In the genomic region with DNA sequence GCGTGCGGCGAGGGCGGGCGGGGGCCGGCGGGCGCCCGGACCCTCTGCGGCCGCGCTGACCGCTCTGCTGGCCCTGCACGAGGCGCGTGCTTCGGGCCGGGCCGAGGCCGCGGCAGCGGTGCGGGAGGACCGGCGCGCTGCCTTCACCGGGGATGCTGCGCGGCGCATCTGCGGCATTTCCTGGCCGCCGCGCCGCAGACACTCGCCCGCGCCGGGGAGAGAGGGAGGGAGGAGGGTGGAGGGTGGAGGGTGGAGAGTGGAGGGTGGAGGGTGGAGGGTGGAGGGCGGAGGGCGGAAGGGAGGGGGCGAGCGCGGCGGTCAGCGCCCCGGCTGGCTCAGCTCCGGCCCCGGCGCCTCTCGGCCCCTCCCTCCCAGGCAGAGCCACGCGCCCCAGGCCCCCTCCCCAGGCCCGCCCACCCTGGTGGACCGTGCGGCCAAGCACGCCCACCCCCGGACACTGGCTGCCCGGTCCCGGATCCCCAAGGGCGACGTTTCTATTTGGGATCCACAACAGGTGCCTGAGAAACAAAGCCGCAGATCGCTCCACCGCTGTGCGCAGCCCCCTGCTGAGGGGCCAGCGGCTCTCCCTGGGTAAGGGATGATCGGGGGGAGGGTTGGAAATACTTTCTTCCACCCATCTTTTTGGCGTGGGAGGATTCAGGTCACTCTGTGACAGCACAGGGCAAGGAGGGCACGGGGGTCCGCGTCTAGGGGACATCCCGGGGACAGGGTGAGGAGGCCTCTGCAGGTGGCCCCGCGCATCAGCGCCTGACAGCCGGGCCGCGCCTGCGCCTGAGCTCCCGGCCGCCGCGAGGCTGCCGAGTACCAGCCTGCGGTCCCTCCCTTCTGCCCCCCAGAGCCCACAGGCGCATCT, we compare ENCODE assay signal across 1 cellular context.
TF ChIP-seq lines count a peak whose summit lies in the region.

No MANE protein-coding gene starts in this region.

TF ChIP-seq in HepG2, 621 proteins besides CTCF, POLR2A, EP300 and RAD21 (continued from another document and continues in another):
- TF ChIP-seq, protein P1, sequence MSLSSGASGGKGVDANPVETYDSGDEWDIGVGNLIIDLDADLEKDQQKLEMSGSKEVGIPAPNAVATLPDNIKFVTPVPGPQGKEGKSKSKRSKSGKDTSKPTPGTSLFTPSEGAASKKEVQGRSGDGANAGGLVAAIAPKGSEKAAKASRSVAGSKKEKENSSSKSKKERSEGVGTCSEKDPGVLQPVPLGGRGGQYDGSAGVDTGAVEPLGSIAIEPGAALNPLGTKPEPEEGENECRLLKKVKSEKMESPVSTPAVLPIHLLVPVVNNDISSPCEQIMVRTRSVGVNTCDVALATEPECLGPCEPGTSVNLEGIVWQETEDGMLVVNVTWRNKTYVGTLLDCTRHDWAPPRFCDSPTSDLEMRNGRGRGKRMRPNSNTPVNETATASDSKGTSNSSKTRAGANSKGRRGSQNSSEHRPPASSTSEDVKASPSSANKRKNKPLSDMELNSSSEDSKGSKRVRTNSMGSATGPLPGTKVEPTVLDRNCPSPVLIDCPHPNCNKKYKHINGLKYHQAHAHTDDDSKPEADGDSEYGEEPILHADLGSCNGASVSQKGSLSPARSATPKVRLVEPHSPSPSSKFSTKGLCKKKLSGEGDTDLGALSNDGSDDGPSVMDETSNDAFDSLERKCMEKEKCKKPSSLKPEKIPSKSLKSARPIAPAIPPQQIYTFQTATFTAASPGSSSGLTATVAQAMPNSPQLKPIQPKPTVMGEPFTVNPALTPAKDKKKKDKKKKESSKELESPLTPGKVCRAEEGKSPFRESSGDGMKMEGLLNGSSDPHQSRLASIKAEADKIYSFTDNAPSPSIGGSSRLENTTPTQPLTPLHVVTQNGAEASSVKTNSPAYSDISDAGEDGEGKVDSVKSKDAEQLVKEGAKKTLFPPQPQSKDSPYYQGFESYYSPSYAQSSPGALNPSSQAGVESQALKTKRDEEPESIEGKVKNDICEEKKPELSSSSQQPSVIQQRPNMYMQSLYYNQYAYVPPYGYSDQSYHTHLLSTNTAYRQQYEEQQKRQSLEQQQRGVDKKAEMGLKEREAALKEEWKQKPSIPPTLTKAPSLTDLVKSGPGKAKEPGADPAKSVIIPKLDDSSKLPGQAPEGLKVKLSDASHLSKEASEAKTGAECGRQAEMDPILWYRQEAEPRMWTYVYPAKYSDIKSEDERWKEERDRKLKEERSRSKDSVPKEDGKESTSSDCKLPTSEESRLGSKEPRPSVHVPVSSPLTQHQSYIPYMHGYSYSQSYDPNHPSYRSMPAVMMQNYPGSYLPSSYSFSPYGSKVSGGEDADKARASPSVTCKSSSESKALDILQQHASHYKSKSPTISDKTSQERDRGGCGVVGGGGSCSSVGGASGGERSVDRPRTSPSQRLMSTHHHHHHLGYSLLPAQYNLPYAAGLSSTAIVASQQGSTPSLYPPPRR (CRISPR knock-in tag; IDR thresholded peaks at IDR 0.05; ENCODE audit: borderline replicate concordance): no peak
- TF ChIP-seq POGZ (CRISPR knock-in tag; IDR thresholded peaks at IDR 0.05) (peak; percentile 56), ELF1 (CRISPR knock-in tag; IDR thresholded peaks at IDR 0.05) (no peak), ZNF468 (CRISPR knock-in tag; IDR thresholded peaks at IDR 0.05) (no peak), ZNF264 (CRISPR knock-in tag; IDR thresholded peaks at IDR 0.05) (peak; percentile 44; the same call in 1 of the 2 replicates), DR1 (CRISPR knock-in tag; IDR thresholded peaks at IDR 0.05) (0 out of 2 replicates have a peak, but pooled peaks have one; percentile 13), KDM3A (CRISPR knock-in tag; IDR thresholded peaks at IDR 0.05; ENCODE audit: low read depth) (no peak), KLF12 (CRISPR knock-in tag; IDR thresholded peaks at IDR 0.05; ENCODE audit: borderline replicate concordance) (peak; percentile 100), ZFY (CRISPR knock-in tag; IDR thresholded peaks at IDR 0.05) (peak; percentile 65), IRX3 (CRISPR knock-in tag; IDR thresholded peaks at IDR 0.05; ENCODE audit: borderline replicate concordance, low read depth) (no peak), FOXJ3 (CRISPR knock-in tag; IDR thresholded peaks at IDR 0.05; ENCODE audit: borderline replicate concordance) (no peak), ZNF33B (CRISPR knock-in tag; IDR thresholded peaks at IDR 0.05) (no peak), CAMTA2 (CRISPR knock-in tag; IDR thresholded peaks at IDR 0.05; ENCODE audit: borderline replicate concordance) (no peak), MIXL1 (CRISPR knock-in tag; IDR thresholded peaks at IDR 0.05) (no peak), ZNF460 (CRISPR knock-in tag; IDR thresholded peaks at IDR 0.05; ENCODE audit: borderline replicate concordance) (no peak), SSRP1 (CRISPR knock-in tag; IDR thresholded peaks at IDR 0.05) (no peak), FOXA1 (IDR thresholded peaks at IDR 0.05) (no peak), FOXA1 (CRISPR knock-in tag; IDR thresholded peaks at IDR 0.05) (no peak), PAF1 (CRISPR knock-in tag; IDR thresholded peaks at IDR 0.05) (no peak), EZH2 (conservative IDR thresholded peaks at IDR 0.05; ENCODE audit: low read depth, low read length) (no peak), ZNF275 (CRISPR knock-in tag; IDR thresholded peaks at IDR 0.05; ENCODE audit: borderline replicate concordance) (0 out of 2 replicates have a peak, but pooled peaks have one; percentile 58), NFYB (CRISPR knock-in tag; IDR thresholded peaks at IDR 0.05) (no peak), TCF7 (IDR thresholded peaks at IDR 0.05; ENCODE audit: low read depth) (no peak), ZSCAN29 (CRISPR knock-in tag; conservative IDR thresholded peaks at IDR 0.05) (no peak), AHR (CRISPR knock-in tag; IDR thresholded peaks at IDR 0.05) (0 out of 2 replicates have a peak, but pooled peaks have one; percentile 31), YEATS2 (CRISPR knock-in tag; IDR thresholded peaks at IDR 0.05; ENCODE audit: borderline replicate concordance) (no peak), SNAPC4 (CRISPR knock-in tag; IDR thresholded peaks at IDR 0.05) (no peak), CCDC6 (CRISPR knock-in tag; IDR thresholded peaks at IDR 0.05) (peak; percentile 56; the same call in 1 of the 2 replicates), FOSL1 (CRISPR knock-in tag; IDR thresholded peaks at IDR 0.05; ENCODE audit: borderline replicate concordance) (no peak), TBX3 (IDR thresholded peaks at IDR 0.05; ENCODE audit: borderline replicate concordance) (no peak), ZNF30 (CRISPR knock-in tag; IDR thresholded peaks at IDR 0.05) (no peak), ZNF670 (CRISPR knock-in tag; IDR thresholded peaks at IDR 0.05; ENCODE audit: borderline replicate concordance) (peak; percentile 55; the same call in 1 of the 2 replicates), HDAC2 (CRISPR knock-in tag; IDR thresholded peaks at IDR 0.05) (0 out of 2 replicates have a peak, but pooled peaks have one; percentile 63), ZKSCAN1 (IDR thresholded peaks at IDR 0.05; ENCODE audit: low read length) (no peak), ZSCAN21 (CRISPR knock-in tag; IDR thresholded peaks at IDR 0.05; ENCODE audit: borderline replicate concordance) (peak; percentile 23; the same call in 1 of the 2 replicates), ESRRA (CRISPR knock-in tag; IDR thresholded peaks at IDR 0.05; ENCODE audit: low read depth) (no peak), ZNF292 (CRISPR knock-in tag; IDR thresholded peaks at IDR 0.05; ENCODE audit: borderline replicate concordance, low read depth) (no peak), GZF1 (CRISPR knock-in tag; IDR thresholded peaks at IDR 0.05) (no peak)
- TF ChIP-seq, protein P2, sequence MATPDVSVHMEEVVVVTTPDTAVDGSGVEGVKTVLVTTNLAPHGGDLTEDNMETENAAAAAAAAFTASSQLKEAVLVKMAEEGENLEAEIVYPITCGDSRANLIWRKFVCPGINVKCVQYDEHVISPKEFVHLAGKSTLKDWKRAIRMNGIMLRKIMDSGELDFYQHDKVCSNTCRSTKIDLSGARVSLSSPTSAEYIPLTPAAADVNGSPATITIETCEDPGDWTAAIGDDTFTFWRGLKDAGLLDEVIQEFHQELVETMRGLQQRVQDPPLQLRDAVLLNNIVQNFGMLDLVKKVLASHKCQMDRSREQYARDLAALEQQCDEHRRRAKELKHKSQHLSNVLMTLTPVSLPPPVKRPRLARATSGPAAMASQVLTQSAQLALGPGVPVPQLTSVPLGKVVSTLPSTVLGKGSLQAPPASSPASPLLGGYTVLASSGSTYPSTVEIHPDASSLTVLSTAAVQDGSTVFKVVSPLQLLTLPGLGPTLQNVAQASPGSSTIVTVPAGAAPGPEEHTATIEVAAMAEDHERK (CRISPR knock-in tag; IDR thresholded peaks at IDR 0.05; ENCODE audit: low read depth): no peak
- TF ChIP-seq, protein P3, sequence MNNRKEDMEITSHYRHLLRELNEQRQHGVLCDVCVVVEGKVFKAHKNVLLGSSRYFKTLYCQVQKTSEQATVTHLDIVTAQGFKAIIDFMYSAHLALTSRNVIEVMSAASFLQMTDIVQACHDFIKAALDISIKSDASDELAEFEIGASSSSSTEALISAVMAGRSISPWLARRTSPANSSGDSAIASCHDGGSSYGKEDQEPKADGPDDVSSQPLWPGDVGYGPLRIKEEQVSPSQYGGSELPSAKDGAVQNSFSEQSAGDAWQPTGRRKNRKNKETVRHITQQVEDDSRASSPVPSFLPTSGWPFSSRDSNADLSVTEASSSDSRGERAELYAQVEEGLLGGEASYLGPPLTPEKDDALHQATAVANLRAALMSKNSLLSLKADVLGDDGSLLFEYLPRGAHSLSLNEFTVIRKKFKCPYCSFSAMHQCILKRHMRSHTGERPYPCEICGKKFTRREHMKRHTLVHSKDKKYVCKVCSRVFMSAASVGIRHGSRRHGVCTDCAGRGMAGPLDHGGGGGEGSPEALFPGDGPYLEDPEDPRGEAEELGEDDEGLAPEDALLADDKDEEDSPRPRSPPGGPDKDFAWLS (CRISPR knock-in tag; IDR thresholded peaks at IDR 0.05; ENCODE audit: borderline replicate concordance): no peak
- TF ChIP-seq, protein P4, sequence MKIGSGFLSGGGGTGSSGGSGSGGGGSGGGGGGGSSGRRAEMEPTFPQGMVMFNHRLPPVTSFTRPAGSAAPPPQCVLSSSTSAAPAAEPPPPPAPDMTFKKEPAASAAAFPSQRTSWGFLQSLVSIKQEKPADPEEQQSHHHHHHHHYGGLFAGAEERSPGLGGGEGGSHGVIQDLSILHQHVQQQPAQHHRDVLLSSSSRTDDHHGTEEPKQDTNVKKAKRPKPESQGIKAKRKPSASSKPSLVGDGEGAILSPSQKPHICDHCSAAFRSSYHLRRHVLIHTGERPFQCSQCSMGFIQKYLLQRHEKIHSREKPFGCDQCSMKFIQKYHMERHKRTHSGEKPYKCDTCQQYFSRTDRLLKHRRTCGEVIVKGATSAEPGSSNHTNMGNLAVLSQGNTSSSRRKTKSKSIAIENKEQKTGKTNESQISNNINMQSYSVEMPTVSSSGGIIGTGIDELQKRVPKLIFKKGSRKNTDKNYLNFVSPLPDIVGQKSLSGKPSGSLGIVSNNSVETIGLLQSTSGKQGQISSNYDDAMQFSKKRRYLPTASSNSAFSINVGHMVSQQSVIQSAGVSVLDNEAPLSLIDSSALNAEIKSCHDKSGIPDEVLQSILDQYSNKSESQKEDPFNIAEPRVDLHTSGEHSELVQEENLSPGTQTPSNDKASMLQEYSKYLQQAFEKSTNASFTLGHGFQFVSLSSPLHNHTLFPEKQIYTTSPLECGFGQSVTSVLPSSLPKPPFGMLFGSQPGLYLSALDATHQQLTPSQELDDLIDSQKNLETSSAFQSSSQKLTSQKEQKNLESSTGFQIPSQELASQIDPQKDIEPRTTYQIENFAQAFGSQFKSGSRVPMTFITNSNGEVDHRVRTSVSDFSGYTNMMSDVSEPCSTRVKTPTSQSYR (CRISPR knock-in tag; IDR thresholded peaks at IDR 0.05; ENCODE audit: borderline replicate concordance): no peak
- TF ChIP-seq, protein P5, sequence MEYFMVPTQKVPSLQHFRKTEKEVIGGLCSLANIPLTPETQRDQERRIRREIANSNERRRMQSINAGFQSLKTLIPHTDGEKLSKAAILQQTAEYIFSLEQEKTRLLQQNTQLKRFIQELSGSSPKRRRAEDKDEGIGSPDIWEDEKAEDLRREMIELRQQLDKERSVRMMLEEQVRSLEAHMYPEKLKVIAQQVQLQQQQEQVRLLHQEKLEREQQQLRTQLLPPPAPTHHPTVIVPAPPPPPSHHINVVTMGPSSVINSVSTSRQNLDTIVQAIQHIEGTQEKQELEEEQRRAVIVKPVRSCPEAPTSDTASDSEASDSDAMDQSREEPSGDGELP (IDR thresholded peaks at IDR 0.05; ENCODE audit: borderline replicate concordance, low read depth): peak; percentile 49; the same call in 1 of the 2 replicates
